In genomic region chr19:13103961-13104847, GRCh38 we compare ENCODE assay signal across 1 cellular context.
TF ChIP-seq lines count a peak whose summit lies in the region.

No MANE protein-coding gene starts in this region.

TF ChIP-seq in GM12878, 131 proteins besides CTCF, POLR2A, EP300 and RAD21 (continues in another document):
- TF ChIP-seq EGR1 (IDR thresholded peaks at IDR 0.05; ENCODE audit: borderline replicate concordance in 1 of 2, low read depth in 2 of 2, low read length in 2 of 2) (peak in 1 of 2 experiments; percentile 58; a peak in 2 of 3 replicates), NRF1 (conservative IDR thresholded peaks at IDR 0.05; ENCODE audit: low read depth, low read length) (no peak; the same call in 1 of the 2 replicates), CREB1 (IDR thresholded peaks at IDR 0.05; ENCODE audit: low read depth) (peak; percentile 9; the same call in 1 of the 2 replicates), ATF3 (IDR thresholded peaks at IDR 0.05; ENCODE audit: borderline replicate concordance, extremely low read depth, low read depth, low read length) (no peak), SP1 (IDR thresholded peaks at IDR 0.05; ENCODE audit: low read depth, low read length) (peak; percentile 41), CEBPZ (IDR thresholded peaks at IDR 0.05; ENCODE audit: low read depth, low read length) (no peak), SREBF1 (IDR thresholded peaks at IDR 0.05; ENCODE audit: low read length) (no peak), CUX1 (IDR thresholded peaks at IDR 0.05; ENCODE audit: insufficient replicate concordance, low read depth, low read length) (no peak), TCF3 (IDR thresholded peaks at IDR 0.05; ENCODE audit: borderline replicate concordance, insufficient read depth, low read depth, low read length) (peak; percentile 97), ATF2 (IDR thresholded peaks at IDR 0.05; ENCODE audit: low read length) (no peak), BCL3 (IDR thresholded peaks at IDR 0.05; ENCODE audit: borderline replicate concordance, insufficient read depth, low read depth, low read length, poor library complexity, severe bottlenecking) (peak; percentile 48), ZBTB40 (IDR thresholded peaks at IDR 0.05; ENCODE audit: borderline replicate concordance) (peak; percentile 69), GATAD2B (conservative IDR thresholded peaks at IDR 0.05; ENCODE audit: low read depth) (peak; percentile 79; the same call in 1 of the 2 replicates), IKZF2 (IDR thresholded peaks at IDR 0.05) (0 out of 4 replicates have a peak, but pooled peaks of 1 of the 2 experiments have one; percentile 32), CBFB (IDR thresholded peaks at IDR 0.05; ENCODE audit: low read depth) (no peak), PBX3 (IDR thresholded peaks at IDR 0.05; ENCODE audit: insufficient replicate concordance, low read depth, low read length) (no peak), CHD4 (IDR thresholded peaks at IDR 0.05) (no peak), MXI1 (IDR thresholded peaks at IDR 0.05; ENCODE audit: low read depth, low read length) (no peak), SIN3A (IDR thresholded peaks at IDR 0.05; ENCODE audit: low read depth, low read length) (no peak), ZBTB4 (CRISPR knock-in tag; IDR thresholded peaks at IDR 0.05) (no peak), KAT2A (conservative IDR thresholded peaks at IDR 0.05; ENCODE audit: control insufficient read depth, low read depth, low read length) (no peak), SMC3 (IDR thresholded peaks at IDR 0.05; ENCODE audit: borderline replicate concordance, low read length) (peak; percentile 40; the same call in 1 of the 2 replicates), ZSCAN29 (IDR thresholded peaks at IDR 0.05) (no peak), HDGF (IDR thresholded peaks at IDR 0.05) (0 out of 2 replicates have a peak, but pooled peaks have one; percentile 17), RFX5 (IDR thresholded peaks at IDR 0.05; ENCODE audit: low read depth, low read length) (no peak), RCOR1 (conservative IDR thresholded peaks at IDR 0.05; ENCODE audit: low read depth, low read length) (no peak), RBBP5 (conservative IDR thresholded peaks at IDR 0.05) (no peak), CHD1 (IDR thresholded peaks at IDR 0.05; ENCODE audit: low read depth, low read length) (no peak), MEF2A (IDR thresholded peaks at IDR 0.05; ENCODE audit: insufficient read depth, low read depth, low read length) (no peak), ZNF622 (IDR thresholded peaks at IDR 0.05) (no peak), MYC (IDR thresholded peaks at IDR 0.05; ENCODE audit: insufficient read depth, insufficient read length, insufficient replicate concordance, low read length, severe bottlenecking) (peak; percentile 55), MTA3 (IDR thresholded peaks at IDR 0.05; ENCODE audit: borderline replicate concordance, low read length) (no peak), HDAC6 (IDR thresholded peaks at IDR 0.05; ENCODE audit: unreplicated experiment) (no peak), NFYA (IDR thresholded peaks at IDR 0.05; ENCODE audit: borderline replicate concordance, low read depth, low read length) (no peak), SIX5 (IDR thresholded peaks at IDR 0.05; ENCODE audit: low read depth, low read length, severe bottlenecking) (no peak)
